ENCODE assay signal across 1 cellular context in genomic region chr11:118873804-118874203, GRCh38.
TF ChIP-seq lines count a peak whose summit lies in the region.

No MANE protein-coding gene starts in this region.

TF ChIP-seq in HEK293, 187 proteins besides CTCF, POLR2A, EP300 and RAD21:
- TF ChIP-seq BCL11A (tag by site-specific recombination; IDR thresholded peaks at IDR 0.05; ENCODE audit: low read depth), result no peak
- TF ChIP-seq PRDM1 (tag by site-specific recombination; IDR thresholded peaks at IDR 0.05), result peak; percentile 95
- no peak for TF ChIP-seq ZNF639 (tag by site-specific recombination; IDR thresholded peaks at IDR 0.05)
- TF ChIP-seq ZNF366 (tag by site-specific recombination; conservative IDR thresholded peaks at IDR 0.05), result 0 out of 2 replicates have a peak, but pooled peaks have one; percentile 30
